In the genomic region with DNA sequence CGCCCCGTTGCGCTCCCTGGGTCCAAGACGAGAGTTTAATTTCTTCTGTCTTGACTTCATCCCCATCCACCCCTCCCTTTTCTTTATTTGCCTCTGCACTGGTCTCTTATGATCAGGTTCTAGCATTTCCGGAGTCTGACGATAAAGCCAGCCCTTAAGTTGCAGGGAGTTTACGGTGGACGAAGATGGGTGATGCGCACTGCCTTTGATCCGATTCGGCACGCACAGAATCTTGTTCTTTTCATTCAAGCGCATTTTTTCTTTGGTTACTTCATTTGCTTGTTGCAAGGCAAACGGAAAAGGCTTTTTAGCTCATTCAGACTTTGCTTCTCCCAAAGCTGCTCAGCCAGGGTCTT, we compare ENCODE assay signal across 8 cellular contexts. TPM values are rescaled to one million over a fixed set of nuclear protein-coding genes. Genes with fewer than 3 reads are reported as not detected.
DNase-seq lines count a peak whose midpoint lies in the region; ATAC-seq and TF ChIP-seq lines count a peak whose summit lies in the region.

No MANE protein-coding gene starts in this region.

- peaks cover 17% of the 10 kb centered on the region for H3K27me3 ChIP-seq in PC-9 (ENCODE audit: insufficient read depth, low read depth)
- H3K27me3 ChIP-seq in prostate gland (replicated peaks; ENCODE audit: insufficient read depth) = no peaks in the 10 kb centered on the region

- peak overlapping the region; percentile 97 for H2AFZ ChIP-seq in PC-9

- H3F3A ChIP-seq in PC-9 (ENCODE audit: insufficient read depth, low read depth) = 0 out of 2 replicates have a peak, but pooled peaks cover 4% of the 10 kb centered on the region

- H3K4me2 ChIP-seq in PC-9 = peak overlapping the region; percentile 93

- H3K79me2 ChIP-seq in PC-9 (ENCODE audit: low read depth) = no peaks in the 10 kb centered on the region

- no peak overlapping the region for H3K27ac ChIP-seq in PC-9
- H3K27ac ChIP-seq in prostate gland = no peak overlapping the region

- H3K9me2 ChIP-seq in PC-9 (ENCODE audit: insufficient read depth) = no peaks in the 10 kb centered on the region

- BruUV-seq in PC-9 (replicated peaks; lab: Mats Ljungman, UMichigan) = no TSS peak

- WGBS in prostate gland = 3% methylated on average over 14 of the region's 14 CpGs

- H3K4me3 ChIP-seq in PC-9 (peak overlapping the region; percentile 95), epithelial cell of proximal tubule (ENCODE audit: low read depth, low read length) (peak overlapping the region; percentile 56), prostate gland (peak overlapping the region; percentile 45 to 50)

- H4K20me1 ChIP-seq in PC-9 (ENCODE audit: insufficient read depth) = no peaks in the 10 kb centered on the region

- in situ Hi-C loops in GM13977 (cut with MboI; ENCODE audit: low pct_unique_long_range_greater_than_20kb, low sequenced_read_pairs, unreplicated experiment) = no loop called here

- H3K36me3 ChIP-seq in PC-9 (ENCODE audit: low read depth) (no peaks in the 10 kb centered on the region), prostate gland (no peaks in the 10 kb centered on the region)

- intact Hi-C loops in PC-9 (cut with micrococcal nuclease; ENCODE audit: unreplicated experiment) = loop anchor here (10.0 kb wide), 2 partner anchors 329 to 559 kb away; no protein-coding TSS in a partner anchor
- intact Hi-C loops in prostate gland (cut with DNase I) = no loop called here

- no peaks in the 10 kb centered on the region for H3K9me3 ChIP-seq in PC-9 (ENCODE audit: insufficient read depth, low read depth)
- no peaks in the 10 kb centered on the region for H3K9me3 ChIP-seq in prostate gland

- POLR2A ChIA-PET in PC-9 (lab: Charles Lee; ENCODE audit: unreplicated experiment) = interaction anchor here (0.6 kb wide), 1 partner anchor 77 kb away, joined by 4 read pairs; no protein-coding TSS in a partner anchor

- TF ChIP-seq POLR2A in prostate gland (IDR thresholded peaks at IDR 0.05) = no peak

- CTCF ChIA-PET in PC-9 (lab: Charles Lee) = no interaction called here

- DNase-seq in PC-9 (no peak), epithelial cell of proximal tubule (ENCODE audit: low read depth) (no peak), prostate gland (ENCODE audit: low spot score) (no peak), NCI-H748 (lab: John Stamatoyannopoulos, UW; ENCODE audit: unreplicated experiment) (no peak), NCI-H526 treated with DMSO at 0.1 percent for 48 hours (lab: John Stamatoyannopoulos, UW) (no peak), NCI-H524 (lab: John Stamatoyannopoulos, UW) (no peak), GM13977 (ENCODE audit: low spot score) (no peak)

- H3K4me1 ChIP-seq in PC-9 (replicated peaks; ENCODE audit: insufficient read depth) (peaks cover 13% of the 10 kb centered on the region; the same call in 1 of the 2 replicates), prostate gland (replicated peaks) (peaks cover 3% of the 10 kb centered on the region)

- peak; percentile 11 for ATAC-seq in GM18511 (IDR thresholded peaks at IDR 0.05; ENCODE audit: unreplicated experiment)

- TF ChIP-seq CTCF in PC-9 (conservative IDR thresholded peaks at IDR 0.05) = no peak
- TF ChIP-seq CTCF in epithelial cell of proximal tubule (conservative IDR thresholded peaks at IDR 0.05; ENCODE audit: low read depth, low read length) = no peak
- no peak for TF ChIP-seq CTCF in prostate gland (IDR thresholded peaks at IDR 0.05)
- TF ChIP-seq CTCF in GM13977 (IDR thresholded peaks at IDR 0.05; ENCODE audit: extremely low read depth, insufficient read depth, missing control alignments) = no peak

RNA-seq across cellular contexts. Expression of gene MCTP1, which starts 0.5 kb away (rescaled TPM):
- total RNA-seq in PC-9 (2021) (3.9 and 4.3 TPM in 2 replicates), epithelial cell of proximal tubule (9.7 and 18.0 TPM in 2 replicates), prostate gland (1 to 10 TPM; 3.3 to 5.0 TPM)
